9 cellular contexts compared by ENCODE assay signal in the genomic region with DNA sequence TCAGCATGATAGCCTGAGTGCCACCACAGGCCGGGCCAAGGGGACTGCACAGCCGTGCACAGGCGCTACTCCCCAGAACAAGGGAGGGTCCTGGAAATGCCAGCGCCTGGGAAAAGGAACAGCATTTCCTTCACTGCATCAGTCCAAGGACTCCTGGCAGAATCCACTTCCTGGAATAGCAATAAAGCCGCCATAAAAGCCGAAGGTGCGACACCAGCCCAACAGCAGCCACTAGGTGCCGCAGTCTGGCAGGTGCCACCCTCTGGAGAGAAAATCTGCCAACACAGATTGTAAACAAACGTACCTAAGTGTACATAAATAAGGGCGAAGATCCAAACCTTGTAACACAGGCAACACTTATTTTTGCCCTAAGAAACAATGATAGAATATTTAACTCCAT. TPM values are rescaled to one million over a fixed set of nuclear protein-coding genes. Genes with fewer than 3 reads are reported as not detected.
DNase-seq lines count a peak whose midpoint lies in the region; FAIRE-seq and TF ChIP-seq lines count a peak whose summit lies in the region.
"Had no signal": no experiment of that assay in that cellular context is flagged by ENCODE, and none has a peak within 500 bp of the region (broad histone marks: within the 10 kb centered on the region; RNA-seq: fewer than 3 reads in every experiment).

No MANE protein-coding gene starts in this region.

- no peak overlapping the region for H3K9ac ChIP-seq in kidney (ENCODE audit: low read length in 2 of 2)

- H3K4me3 ChIP-seq in kidney (ENCODE audit: low read length in 2 of 2): no peak overlapping the region
- H3K4me3 ChIP-seq in coronary artery: no peak overlapping the region

- TF ChIP-seq CTCF in GM12872 (IDR thresholded peaks at IDR 0.05; ENCODE audit: insufficient read depth, low read depth, low read length) (peak; percentile 75), kidney (IDR thresholded peaks at IDR 0.05; ENCODE audit: borderline replicate concordance, extremely low read depth, insufficient read depth) (peak; percentile 27), coronary artery (IDR thresholded peaks at IDR 0.05) (no peak)

- no peak for FAIRE-seq in kidney (lab: Jason Lieb, UNC)

- intact Hi-C loops in kidney (cut with DNase I): no loop called here

- no peaks in the 10 kb centered on the region for H3K9me3 ChIP-seq in kidney (ENCODE audit: control insufficient read depth in 1 of 2, low read length in 2 of 2)

- H3K27ac ChIP-seq in kidney (ENCODE audit: low read depth in 2 of 2, low read length in 2 of 2) (no peak overlapping the region), coronary artery (no peak overlapping the region)

- no peaks in the 10 kb centered on the region for H3K36me3 ChIP-seq in kidney (ENCODE audit: control insufficient read depth in 1 of 2, insufficient read depth in 2 of 2, low read length in 2 of 2)

- H3K4me1 ChIP-seq in kidney (ENCODE audit: control insufficient read depth in 1 of 2, insufficient read depth in 1 of 2, low read depth in 1 of 2, low read length in 2 of 2): peaks cover 25 to 30% of the 10 kb centered on the region in 2 donors

- DNase-seq in 8988T (peak; percentile 39), NCI-H510A treated with DMSO at 0.1 percent for 48 hours (lab: John Stamatoyannopoulos, UW) (peak; percentile 73), kidney (peak; percentile 73), coronary artery (ENCODE audit: low spot score) (no peak), SW 1271 (lab: John Stamatoyannopoulos, UW) (no peak)
- DNase-seq in stimulated activated CD4-positive, alpha-beta T cell treated with anti-CD3 and anti-CD28 coated beads, Interleukin-1b, Interleukin-23, amount 100 ng/mL, for 48 hours: no peak
- DNase-seq in stimulated activated CD4-positive, alpha-beta T cell treated with anti-CD3 and anti-CD28 coated beads, Interleukin-4, amount 100 ng/mL, for 1 hour: no peak
- DNase-seq: activated T-cell treated with anti-CD3 and anti-CD28 coated beads, Interleukin-2, amount 50 U/mL, for 4 hours had no signal

RNA-seq across cellular contexts. Expression of gene VOPP1, which starts 22.3 kb away (rescaled TPM):
- 98.7 TPM for total RNA-seq in kidney
- 47.3 TPM for polyA plus RNA-seq in kidney (ENCODE audit: insufficient read depth, low read depth, low replicate concordance)

Comparison
In these comparisons a context has a peak if more than half of its experiments do, and no peak if none do; other contexts are left out.
1. DNase-seq: peak in 8988T (single experiment), NCI-H510A treated with DMSO at 0.1 percent for 48 hours (single experiment) and kidney (single experiment); none in stimulated activated CD4-positive, alpha-beta T cell treated with anti-CD3 and anti-CD28 coated beads, Interleukin-1b, Interleukin-23, amount 100 ng/mL, for 48 hours (single experiment), stimulated activated CD4-positive, alpha-beta T cell treated with anti-CD3 and anti-CD28 coated beads, Interleukin-4, amount 100 ng/mL, for 1 hour (single experiment), coronary artery (single experiment) and SW 1271 (0 of 2).